In the genomic region with DNA sequence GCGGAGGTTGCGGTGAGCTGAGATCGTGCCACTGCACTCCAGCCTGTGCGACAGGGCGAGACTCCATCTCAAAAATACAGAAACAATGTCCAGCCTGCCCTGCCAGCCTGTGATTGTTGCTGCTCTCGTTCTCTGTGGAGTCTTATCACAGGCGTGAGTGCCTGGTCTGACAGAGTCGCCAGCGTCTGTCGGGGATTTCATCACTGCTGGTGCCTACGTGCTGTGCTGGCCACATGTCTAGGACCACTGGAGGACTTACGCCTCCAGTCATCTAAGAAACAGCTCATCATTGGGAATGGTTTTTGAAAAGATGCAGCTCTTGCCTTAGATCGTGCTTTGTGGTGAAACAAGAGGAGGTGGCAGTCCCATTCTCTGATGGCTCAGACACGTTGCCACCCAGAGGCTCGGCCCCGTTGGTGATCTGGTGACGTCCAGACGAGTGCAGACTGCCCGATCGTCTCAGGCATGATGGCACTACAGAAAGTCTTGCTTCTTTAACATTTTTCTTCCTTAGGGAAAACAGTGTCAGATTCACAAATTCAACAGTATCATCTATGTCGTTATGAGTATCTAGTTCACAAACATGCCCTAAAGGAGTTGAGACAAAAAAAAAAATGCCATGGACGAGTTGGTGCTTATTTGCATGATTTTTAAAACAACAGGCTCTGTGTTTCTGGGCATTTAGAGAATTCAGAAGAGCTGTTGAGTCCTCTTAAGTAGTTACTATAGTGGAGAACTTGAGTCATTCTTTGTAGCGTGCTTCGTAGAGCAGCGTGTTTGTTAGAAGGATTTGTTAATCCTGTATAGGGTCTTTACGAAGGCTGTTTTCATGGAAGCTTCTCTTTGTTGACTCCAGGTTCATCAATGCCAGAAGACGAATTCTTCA, we compare ENCODE assay signal across 18 cellular contexts.
"Had no signal": no experiment of that assay in that cellular context is flagged by ENCODE, and none has a peak within 500 bp of the region (broad histone marks: within the 10 kb centered on the region; RNA-seq: fewer than 3 reads in every experiment).

No MANE protein-coding gene starts in this region.

- H3K4me1 ChIP-seq: transverse colon had no signal

- H3K79me2 ChIP-seq: hepatocyte had no signal

- ATAC-seq: activated CD8-positive, alpha-beta memory T cell treated with anti-CD3 and anti-CD28 coated beads, Interleukin-2, amount 10 ng/mL, durations not matched to agents 7 days and 5 days; activated T-helper 17 cell treated with anti-CD3 and anti-CD28 coated beads, Interleukin-2, amount 50 U/mL, for 72 hours; natural killer cell treated with Interleukin-12 subunit alpha and Interleukin-12 subunit beta and Interleukin-15 and Interleukin-18, amount 100 ng/mL, for 72 hours; stimulated activated naive CD8-positive, alpha-beta T cell treated with anti-CD3 and anti-CD28 coated beads, Interleukin-15, Interleukin-2, amounts not matched to agents 100 U/mL and 50 U/mL, for 24 hours; T-cell had no signal

- H3K9me3 Mint-ChIP-seq: activated CD4-positive, alpha-beta memory T cell treated with anti-CD3 and anti-CD28 coated beads, Interleukin-2, amount 10 ng/mL, durations not matched to agents 7 days and 5 days; activated naive CD8-positive, alpha-beta T cell treated with anti-CD3 and anti-CD28 coated beads, Interleukin-2, amount 10 ng/mL, durations not matched to agents 7 days and 5 days; activated T-helper 17 cell treated with anti-CD3 and anti-CD28 coated beads, Interleukin-2, amount 50 U/mL, for 72 hours; mesothelial cell of epicardium; natural killer cell treated with Interleukin-12 subunit alpha and Interleukin-12 subunit beta and Interleukin-15 and Interleukin-18, amount 100 ng/mL, for 72 hours; T-cell had no signal

- H3K27ac ChIP-seq: hepatocyte, transverse colon had no signal

- H3K36me3 Mint-ChIP-seq: natural killer cell treated with Interleukin-12 subunit alpha and Interleukin-12 subunit beta and Interleukin-15 and Interleukin-18, amount 100 ng/mL, for 72 hours had no signal

- H2AFZ ChIP-seq: hepatocyte had no signal

- H3K4me1 Mint-ChIP-seq: activated CD4-positive, alpha-beta memory T cell treated with anti-CD3 and anti-CD28 coated beads, Interleukin-2, amount 10 ng/mL, durations not matched to agents 7 days and 5 days; activated CD8-positive, alpha-beta memory T cell treated with anti-CD3 and anti-CD28 coated beads, Interleukin-2, amount 10 ng/mL, durations not matched to agents 7 days and 5 days; activated T-helper 17 cell treated with anti-CD3 and anti-CD28 coated beads, Interleukin-2, amount 50 U/mL, for 72 hours; T-cell had no signal

- H3K4me3 ChIP-seq: hepatocyte, transverse colon had no signal

- H3K36me3 ChIP-seq: brain microvascular endothelial cell had no signal

- H3K27me3 ChIP-seq: brain microvascular endothelial cell, hepatocyte, transverse colon had no signal

- H3K27ac Mint-ChIP-seq: activated CD4-positive, alpha-beta memory T cell treated with anti-CD3 and anti-CD28 coated beads, Interleukin-2, amount 10 ng/mL, durations not matched to agents 7 days and 5 days; activated CD8-positive, alpha-beta memory T cell treated with anti-CD3 and anti-CD28 coated beads, Interleukin-2, amount 10 ng/mL, durations not matched to agents 7 days and 5 days; activated naive CD8-positive, alpha-beta T cell treated with anti-CD3 and anti-CD28 coated beads, Interleukin-2, amount 10 ng/mL, durations not matched to agents 7 days and 5 days; activated T-helper 17 cell treated with anti-CD3 and anti-CD28 coated beads, Interleukin-2, amount 50 U/mL, for 72 hours; natural killer cell treated with Interleukin-12 subunit alpha and Interleukin-12 subunit beta and Interleukin-15 and Interleukin-18, amount 100 ng/mL, for 72 hours; T-cell had no signal

- H3K4me2 ChIP-seq: hepatocyte had no signal

- H3K9me3 ChIP-seq: transverse colon had no signal

- FAIRE-seq: endothelial cell of umbilical vein had no signal

- H3K4me3 Mint-ChIP-seq: activated CD4-positive, alpha-beta memory T cell treated with anti-CD3 and anti-CD28 coated beads, Interleukin-2, amount 10 ng/mL, durations not matched to agents 7 days and 5 days; activated CD8-positive, alpha-beta memory T cell treated with anti-CD3 and anti-CD28 coated beads, Interleukin-2, amount 10 ng/mL, durations not matched to agents 7 days and 5 days; activated naive CD8-positive, alpha-beta T cell treated with anti-CD3 and anti-CD28 coated beads, Interleukin-2, amount 10 ng/mL, durations not matched to agents 7 days and 5 days; activated T-helper 17 cell treated with anti-CD3 and anti-CD28 coated beads, Interleukin-2, amount 50 U/mL, for 72 hours; mesothelial cell of epicardium; natural killer cell treated with Interleukin-12 subunit alpha and Interleukin-12 subunit beta and Interleukin-15 and Interleukin-18, amount 100 ng/mL, for 72 hours; T-cell had no signal

- DNase-seq: activated CD4-positive, alpha-beta memory T cell treated with anti-CD3 and anti-CD28 coated beads, Interleukin-2, amount 10 ng/mL, durations not matched to agents 7 days and 5 days; activated CD4-positive, alpha-beta T cell treated with anti-CD3 and anti-CD28 coated beads for 48 hours; activated CD4-positive, CD25-positive, alpha-beta regulatory T cell; activated CD8-positive, alpha-beta memory T cell treated with anti-CD3 and anti-CD28 coated beads, Interleukin-2, amount 10 ng/mL, durations not matched to agents 7 days and 5 days; activated naive CD4-positive, alpha-beta T cell treated with Interleukin-2 at 50 U/mL for 16 hours; activated naive CD8-positive, alpha-beta T cell treated with anti-CD3 and anti-CD28 coated beads, Interleukin-2, amount 10 ng/mL, durations not matched to agents 7 days and 5 days; cerebellar nuclear complex; effector CD8-positive, alpha-beta T cell; left cardiac atrium; stimulated activated naive CD8-positive, alpha-beta T cell treated with anti-CD3 and anti-CD28 coated beads, Interleukin-15, Interleukin-2, amounts not matched to agents 100 U/mL and 50 U/mL, for 24 hours; T-cell; transverse colon had no signal

- H3K27me3 Mint-ChIP-seq: activated CD4-positive, alpha-beta memory T cell treated with anti-CD3 and anti-CD28 coated beads, Interleukin-2, amount 10 ng/mL, durations not matched to agents 7 days and 5 days; activated CD8-positive, alpha-beta memory T cell treated with anti-CD3 and anti-CD28 coated beads, Interleukin-2, amount 10 ng/mL, durations not matched to agents 7 days and 5 days; activated naive CD8-positive, alpha-beta T cell treated with anti-CD3 and anti-CD28 coated beads, Interleukin-2, amount 10 ng/mL, durations not matched to agents 7 days and 5 days; activated T-helper 17 cell treated with anti-CD3 and anti-CD28 coated beads, Interleukin-2, amount 50 U/mL, for 72 hours; natural killer cell treated with Interleukin-12 subunit alpha and Interleukin-12 subunit beta and Interleukin-15 and Interleukin-18, amount 100 ng/mL, for 72 hours; T-cell had no signal
